19 cellular contexts compared by ENCODE assay signal in the genomic region with DNA sequence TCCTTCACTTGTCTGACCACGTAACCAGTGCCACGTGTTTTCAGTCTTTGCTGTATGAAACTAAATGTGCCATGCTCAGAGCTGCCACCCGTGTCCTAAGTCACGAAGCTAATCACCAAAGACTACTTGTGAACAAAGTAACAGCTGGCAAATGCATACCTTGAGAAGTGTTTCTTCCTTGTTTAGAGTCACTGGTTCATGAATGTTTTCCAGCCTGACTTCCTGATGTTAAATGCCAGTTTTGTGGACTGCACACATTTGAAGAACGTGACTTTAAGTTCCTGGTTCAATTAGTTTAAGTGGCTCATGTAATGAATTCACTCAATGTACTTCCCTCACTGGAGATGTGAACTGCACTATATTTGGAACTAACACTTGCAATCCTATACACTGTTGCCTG. TPM values are rescaled to one million over a fixed set of nuclear protein-coding genes. Genes with fewer than 3 reads are reported as not detected.
DNase-seq lines count a peak whose midpoint lies in the region; ATAC-seq, FAIRE-seq and TF ChIP-seq lines count a peak whose summit lies in the region.
"Had no signal": no experiment of that assay in that cellular context is flagged by ENCODE, and none has a peak within 500 bp of the region (broad histone marks: within the 10 kb centered on the region; RNA-seq: fewer than 3 reads in every experiment).

No MANE protein-coding gene starts in this region.

- peak overlapping the region; percentile 42 for H3K27ac Mint-ChIP-seq in activated T-helper 17 cell treated with anti-CD3 and anti-CD28 coated beads, Interleukin-2, amount 50 U/mL, for 72 hours
- H3K27ac Mint-ChIP-seq in activated naive CD4-positive, alpha-beta T cell treated with anti-CD3 and anti-CD28 coated beads for 36 hours = no peak overlapping the region
- H3K27ac Mint-ChIP-seq: CD8-positive, alpha-beta memory T cell; HFFc6 had no signal

- no peak for TF ChIP-seq CTCF in cardiac muscle cell (IDR thresholded peaks at IDR 0.05; ENCODE audit: low read depth, low read length)
- no peak for TF ChIP-seq CTCF in right atrium auricular region (IDR thresholded peaks at IDR 0.05)
- TF ChIP-seq CTCF in SK-N-SH (IDR thresholded peaks at IDR 0.05) = no peak

- CTCF ChIA-PET in SK-N-SH (lab: Yijun Ruan, JAX) = interaction anchor here (0.8 to 8.9 kb wide), 5 partner anchors 10 to 293 kb away, joined by 3 to 79 read pairs (median 3); partner anchors contain the start of gene TBX21
- CTCF ChIA-PET in activated naive CD4-positive, alpha-beta T cell treated with anti-CD3 and anti-CD28 coated beads for 36 hours (lab: Charles Lee) = no interaction called here

- WGBS in small intestine, 3 donors = 22 to 60% (median 40%) methylated on average over 5 of the region's 5 CpGs
- WGBS in SK-N-SH (ENCODE audit: low lambda C conversion rate) = 92% methylated on average over 5 of the region's 5 CpGs

- H3K36me3 ChIP-seq in cardiac muscle cell (no peaks in the 10 kb centered on the region), right atrium auricular region (no peaks in the 10 kb centered on the region), small intestine (ENCODE audit: control insufficient read depth in 2 of 2, insufficient read depth in 2 of 2, low read length in 2 of 2) (no peaks in the 10 kb centered on the region), SK-N-SH (replicated peaks in 1 of 2; ENCODE audit: control insufficient read depth in 1 of 2, insufficient read depth in 2 of 2, low read length in 1 of 2) (peaks cover 4 to 7% of the 10 kb centered on the region in 2 experiments)

- H3K36me3 Mint-ChIP-seq in activated T-helper 17 cell treated with anti-CD3 and anti-CD28 coated beads, Interleukin-2, amount 50 U/mL, for 72 hours (ENCODE audit: low read depth) = peaks cover 5% of the 10 kb centered on the region
- H3K36me3 Mint-ChIP-seq in activated naive CD4-positive, alpha-beta T cell treated with anti-CD3 and anti-CD28 coated beads for 36 hours (ENCODE audit: low read depth) = peaks cover 1% of the 10 kb centered on the region

- H2AFZ ChIP-seq in SK-N-SH (ENCODE audit: low read depth) = no peak overlapping the region

- H3K4me1 ChIP-seq in cardiac muscle cell (ENCODE audit: low read depth) (peaks cover 7% of the 10 kb centered on the region), right atrium auricular region (no peaks in the 10 kb centered on the region), small intestine (ENCODE audit: control insufficient read depth in 2 of 2, insufficient read depth in 1 of 2, low read depth in 1 of 2, low read length in 1 of 2) (no peaks in the 10 kb centered on the region), SK-N-SH (ENCODE audit: control insufficient read depth in 1 of 2, insufficient read depth in 2 of 2, low read depth in 1 of 2, low read length in 1 of 2) (peaks cover 0 to 4% of the 10 kb centered on the region in 2 experiments; a peak in 1 of 4 replicates)
- H3K4me1 ChIP-seq: BLaER1, Caco-2 had no signal

- ATAC-seq in activated T-helper 17 cell treated with anti-CD3 and anti-CD28 coated beads, Interleukin-2, amount 50 U/mL, for 72 hours (replicated peaks) = no peak
- peak; percentile 65 for ATAC-seq in left colon

- FAIRE-seq in small intestine (lab: Jason Lieb, UNC) = no peak
- FAIRE-seq: GM19239, H1 had no signal

- H3K4me3 Mint-ChIP-seq in activated T-helper 17 cell treated with anti-CD3 and anti-CD28 coated beads, Interleukin-2, amount 50 U/mL, for 72 hours = no peak overlapping the region
- H3K4me3 Mint-ChIP-seq in activated naive CD4-positive, alpha-beta T cell treated with anti-CD3 and anti-CD28 coated beads for 36 hours = no peak overlapping the region
- H3K4me3 Mint-ChIP-seq: CD8-positive, alpha-beta memory T cell; HFFc6 had no signal

- H3F3A ChIP-seq in SK-N-SH (replicated peaks; ENCODE audit: insufficient read depth) = peaks cover 2% of the 10 kb centered on the region

- POLR2A ChIA-PET in SK-N-SH (lab: Yijun Ruan, JAX) = no interaction called here

- no peaks in the 10 kb centered on the region for H3K27me3 Mint-ChIP-seq in activated T-helper 17 cell treated with anti-CD3 and anti-CD28 coated beads, Interleukin-2, amount 50 U/mL, for 72 hours
- H3K27me3 Mint-ChIP-seq in activated naive CD4-positive, alpha-beta T cell treated with anti-CD3 and anti-CD28 coated beads for 36 hours (ENCODE audit: low read depth) = no peaks in the 10 kb centered on the region
- H3K27me3 Mint-ChIP-seq: CD8-positive, alpha-beta memory T cell had no signal

- peak overlapping the region; percentile 12 for H3K27ac ChIP-seq in cardiac muscle cell
- no peak overlapping the region for H3K27ac ChIP-seq in right atrium auricular region
- H3K27ac ChIP-seq in small intestine (ENCODE audit: low read depth in 1 of 2, low read length in 1 of 2) = no peak overlapping the region
- H3K27ac ChIP-seq in SK-N-SH (ENCODE audit: low read depth in 2 of 2, low read length in 1 of 2) = no peak overlapping the region
- H3K27ac ChIP-seq: BLaER1 had no signal

- no peak for TF ChIP-seq EP300 in SK-N-SH (IDR thresholded peaks at IDR 0.05; ENCODE audit: borderline replicate concordance in 1 of 2, low read depth in 1 of 2, low read length in 1 of 2)

- H3K9me2 ChIP-seq in SK-N-SH = no peaks in the 10 kb centered on the region

- H3K4me1 Mint-ChIP-seq in activated T-helper 17 cell treated with anti-CD3 and anti-CD28 coated beads, Interleukin-2, amount 50 U/mL, for 72 hours = no peaks in the 10 kb centered on the region
- no peaks in the 10 kb centered on the region for H3K4me1 Mint-ChIP-seq in activated naive CD4-positive, alpha-beta T cell treated with anti-CD3 and anti-CD28 coated beads for 36 hours (ENCODE audit: low read depth)
- H3K4me1 Mint-ChIP-seq: CD8-positive, alpha-beta memory T cell had no signal

- no peak for TF ChIP-seq RAD21 in SK-N-SH (IDR thresholded peaks at IDR 0.05; ENCODE audit: low read length)

- no peaks in the 10 kb centered on the region for H4K20me1 ChIP-seq in SK-N-SH (ENCODE audit: insufficient read depth)
- H4K20me1 ChIP-seq: BLaER1 had no signal

- intact Hi-C loops in left colon (cut with DNase I, micrococcal nuclease) = no loop called here
- intact Hi-C loops in activated naive CD4-positive, alpha-beta T cell treated with anti-CD3 and anti-CD28 coated beads for 36 hours (cut with micrococcal nuclease) = no loop called here

- DNase-seq in cardiac muscle cell (ENCODE audit: low read depth in 1 of 2, low spot score in 1 of 2) = peak in 1 of 2 donors; percentile 7
- no peak for DNase-seq in right atrium auricular region (ENCODE audit: low spot score)
- DNase-seq in left colon = no peak
- peak; percentile 54 for DNase-seq in small intestine
- DNase-seq in stimulated activated CD4-positive, alpha-beta T cell treated with anti-CD3 and anti-CD28 coated beads, Interleukin-1b, Interleukin-23, amount 100 ng/mL, for 48 hours = no peak
- DNase-seq in SK-N-SH = no peak
- DNase-seq in activated naive CD4-positive, alpha-beta T cell treated with anti-CD3 and anti-CD28 coated beads for 36 hours = no peak
- DNase-seq: 8988T; AML-193; Caco-2; CD8-positive, alpha-beta memory T cell; DMS53; GF-D8; HCEC 1CT; HFFc6 had no signal

- no peaks in the 10 kb centered on the region for H3K9me3 Mint-ChIP-seq in activated T-helper 17 cell treated with anti-CD3 and anti-CD28 coated beads, Interleukin-2, amount 50 U/mL, for 72 hours
- H3K9me3 Mint-ChIP-seq in activated naive CD4-positive, alpha-beta T cell treated with anti-CD3 and anti-CD28 coated beads for 36 hours = no peaks in the 10 kb centered on the region
- H3K9me3 Mint-ChIP-seq: CD8-positive, alpha-beta memory T cell; HFFc6 had no signal

- H3K4me3 ChIP-seq in cardiac muscle cell (no peak overlapping the region), right atrium auricular region (no peak overlapping the region), small intestine (ENCODE audit: low read depth in 1 of 2, low read length in 2 of 2) (no peak overlapping the region), SK-N-SH (ENCODE audit: low read depth in 2 of 2, low read length in 1 of 2) (no peak overlapping the region)
- H3K4me3 ChIP-seq: BLaER1 had no signal

- no peak overlapping the region for H3K9ac ChIP-seq in SK-N-SH
- H3K9ac ChIP-seq: BLaER1 had no signal

- H3K79me2 ChIP-seq in SK-N-SH (ENCODE audit: insufficient read depth) = no peaks in the 10 kb centered on the region

- no peak overlapping the region for H3K4me2 ChIP-seq in SK-N-SH
- H3K4me2 ChIP-seq: BLaER1 had no signal

- no peaks in the 10 kb centered on the region for H3K9me3 ChIP-seq in cardiac muscle cell (ENCODE audit: low read depth)
- H3K9me3 ChIP-seq in right atrium auricular region = no peaks in the 10 kb centered on the region
- H3K9me3 ChIP-seq in small intestine (ENCODE audit: control insufficient read depth, low read depth) = no peaks in the 10 kb centered on the region
- no peaks in the 10 kb centered on the region for H3K9me3 ChIP-seq in SK-N-SH
- H3K9me3 ChIP-seq: BLaER1, Caco-2 had no signal

- no peaks in the 10 kb centered on the region for H3K27me3 ChIP-seq in cardiac muscle cell
- H3K27me3 ChIP-seq in right atrium auricular region = no peaks in the 10 kb centered on the region
- H3K27me3 ChIP-seq in small intestine (ENCODE audit: control insufficient read depth in 2 of 2, insufficient read depth in 2 of 2, low read length in 2 of 2) = no peaks in the 10 kb centered on the region
- H3K27me3 ChIP-seq in SK-N-SH (ENCODE audit: insufficient read depth) = no peaks in the 10 kb centered on the region
- H3K27me3 ChIP-seq: BLaER1 had no signal

TF ChIP-seq in SK-N-SH, 30 proteins besides CTCF, POLR2A, EP300 and RAD21:
- TF ChIP-seq PBX3 (IDR thresholded peaks at IDR 0.05) (no peak), FOXM1 (IDR thresholded peaks at IDR 0.05; ENCODE audit: low read depth) (no peak), EZH2phosphoT487 (IDR thresholded peaks at IDR 0.05; ENCODE audit: borderline replicate concordance, low read depth) (no peak)
TF ChIP-seq in SK-N-SH: peak in this region for 0.

RNA-seq across cellular contexts. Expression of gene KPNB1, which starts 19.9 kb away (rescaled TPM):
- total RNA-seq in cardiac muscle cell (218 and 318 TPM in 2 replicates), right atrium auricular region (100 to 1,000 TPM in 1 of 2 donors, 10 to 100 TPM in 1; 91.4 to 102 TPM), left colon (100 to 1,000 TPM; 176 to 228 TPM)
- polyA plus RNA-seq in cardiac muscle cell (97.9 and 125 TPM in 2 replicates), small intestine (10 to 100 TPM; 25.9 to 82.4 (median 27.1) TPM), SK-N-SH (2012; rRNA removed) (89.5 and 142 TPM in 2 replicates)
- total RNA-seq in activated T-helper 17 cell treated with anti-CD3 and anti-CD28 coated beads, Interleukin-2, amount 50 U/mL, for 72 hours = 100 to 1,000 TPM; 451 to 724 TPM
- 99.2 and 142 TPM in 2 replicates for polyA plus RNA-seq in SK-N-SH (2012; cell fraction: cytosol; rRNA removed)
- 142 and 235 TPM in 2 replicates for polyA plus RNA-seq in SK-N-SH (2012; cell fraction: nucleus; rRNA removed)
- total RNA-seq in activated naive CD4-positive, alpha-beta T cell treated with anti-CD3 and anti-CD28 coated beads for 36 hours = 100 to 1,000 TPM; 602 to 614 TPM
